16 cellular contexts compared by ENCODE assay signal in genomic region chr4:126440297-126440696, GRCh38.
DNase-seq lines count a peak whose midpoint lies in the region; FAIRE-seq and TF ChIP-seq lines count a peak whose summit lies in the region.
"Had no signal": no experiment of that assay in that cellular context is flagged by ENCODE, and none has a peak within 500 bp of the region (broad histone marks: within the 10 kb centered on the region; RNA-seq: fewer than 3 reads in every experiment).

No MANE protein-coding gene starts in this region.

- no peak overlapping the region for H4K91ac ChIP-seq in H1 (replicated peaks; ENCODE audit: insufficient read length, low read length)

- H3K23ac ChIP-seq in H1 (ENCODE audit: insufficient read length): no peak overlapping the region

- H2BK20ac ChIP-seq in H1 (ENCODE audit: low read length): no peak overlapping the region

- H3K79me2 ChIP-seq in H1 (ENCODE audit: control insufficient read depth in 1 of 2, insufficient read depth in 2 of 2, low read length in 2 of 2) (no peaks in the 10 kb centered on the region), smooth muscle cell (ENCODE audit: low read depth) (no peaks in the 10 kb centered on the region)

- H4K20me1 ChIP-seq in H1 (replicated peaks in 1 of 2; ENCODE audit: control insufficient read depth in 1 of 2, insufficient read depth in 2 of 2, low read length in 2 of 2) (no peaks in the 10 kb centered on the region), smooth muscle cell (ENCODE audit: low read depth) (no peaks in the 10 kb centered on the region)
- H4K20me1 ChIP-seq: BLaER1 treated with 17β-estradiol and CSF1 and Interleukin-3, amounts not matched to agents 10 nM and 100 nM had no signal

- TF ChIP-seq EP300 in H1 (IDR thresholded peaks at IDR 0.05; ENCODE audit: borderline replicate concordance in 1 of 2, low read depth in 2 of 2, low read length in 2 of 2): no peak

- no peaks in the 10 kb centered on the region for H3K23me2 ChIP-seq in H1 (ENCODE audit: low read depth, low read length)

- no peak overlapping the region; the same call in 1 of the 2 replicates for H2BK5ac ChIP-seq in H1 (ENCODE audit: low read depth, low read length)

- POLR2A ChIA-PET in H1 (lab: Charles Lee; ENCODE audit: partially characterized antibody): no interaction called here

- peaks cover 11% of the 10 kb centered on the region for H3K4me1 Mint-ChIP-seq in nephron
- H3K4me1 Mint-ChIP-seq: CD8-positive, alpha-beta memory T cell had no signal

- no peak overlapping the region for H4K5ac ChIP-seq in H1 (ENCODE audit: insufficient read length, low read depth, low read length)

- FAIRE-seq in D721Med (lab: Jason Lieb, UNC): peak; percentile 78
- FAIRE-seq in H1 (lab: Jason Lieb, UNC): no peak
- FAIRE-seq: G401.6, GM12891, GM19239 had no signal

- H2AFZ ChIP-seq in H1 (ENCODE audit: low read length) (no peak overlapping the region; the same call in 1 of the 2 replicates), smooth muscle cell (ENCODE audit: low read depth) (peak overlapping the region; percentile 55)

- H3K4me3 Mint-ChIP-seq in nephron: no peak overlapping the region
- H3K4me3 Mint-ChIP-seq: CD8-positive, alpha-beta memory T cell had no signal

- no peaks in the 10 kb centered on the region for H3K27me3 Mint-ChIP-seq in nephron (ENCODE audit: low read depth)
- H3K27me3 Mint-ChIP-seq: CD8-positive, alpha-beta memory T cell had no signal

- H3K27ac ChIP-seq in H1 (ENCODE audit: low read depth, low read length) (no peak overlapping the region), smooth muscle cell (ENCODE audit: low read depth) (peak overlapping the region; percentile 64)
- H3K27ac ChIP-seq: BLaER1 treated with 17β-estradiol and CSF1 and Interleukin-3, amounts not matched to agents 10 nM and 100 nM had no signal

- H3K79me1 ChIP-seq in H1 (ENCODE audit: low read depth, low read length): no peaks in the 10 kb centered on the region

- H3K9ac ChIP-seq in H1 (replicated peaks in 1 of 4; ENCODE audit: extremely low read depth in 1 of 4, low read depth in 3 of 4, low read length in 3 of 4) (no peak overlapping the region), smooth muscle cell (ENCODE audit: low read depth) (no peak overlapping the region)
- H3K9ac ChIP-seq: BLaER1 treated with 17β-estradiol and CSF1 and Interleukin-3, amounts not matched to agents 10 nM and 100 nM had no signal

- H3K4ac ChIP-seq in H1 (replicated peaks; ENCODE audit: insufficient read length, low read depth, low read length): no peak overlapping the region

- no peak for DNase-seq in D721Med (ENCODE audit: insufficient read length, low spot score)
- no peak for DNase-seq in H1 (ENCODE audit: low read depth in 1 of 2, low spot score in 2 of 2)
- no peak for DNase-seq in smooth muscle cell (lab: John Stamatoyannopoulos, UW; ENCODE audit: unreplicated experiment)
- DNase-seq in stimulated activated naive CD4-positive, alpha-beta T cell (lab: John Stamatoyannopoulos, UW): no peak
- DNase-seq in BE2C: no peak
- no peak for DNase-seq in activated CD4-positive, alpha-beta T cell treated with anti-CD3 and anti-CD28 coated beads for 4 hours
- no peak for DNase-seq in SK-N-DZ (ENCODE audit: low spot score)
- DNase-seq: 8988T; CD8-positive, alpha-beta memory T cell; COR-L47 had no signal

- TF ChIP-seq POLR2A in H1 (IDR thresholded peaks at IDR 0.05; ENCODE audit: control extremely low read depth in 1 of 2, low read depth in 2 of 2, low read length in 2 of 2): no peak

- no peaks in the 10 kb centered on the region for H3K9me3 ChIP-seq in H1 (ENCODE audit: insufficient read depth in 2 of 2, low read depth in 1 of 2, low read length in 1 of 2)
- H3K9me3 ChIP-seq in smooth muscle cell (replicated peaks; ENCODE audit: low read depth): no peaks in the 10 kb centered on the region
- no peaks in the 10 kb centered on the region for H3K9me3 ChIP-seq in BE2C
- H3K9me3 ChIP-seq: BLaER1 treated with 17β-estradiol and CSF1 and Interleukin-3, amounts not matched to agents 10 nM and 100 nM; HAP-1 had no signal

- no peak overlapping the region for H3K56ac ChIP-seq in H1 (replicated peaks; ENCODE audit: insufficient read length, low read depth, low read length)

- no peak overlapping the region for H2BK120ac ChIP-seq in H1 (replicated peaks; ENCODE audit: low read depth, low read length)

- no peaks in the 10 kb centered on the region for H3K36me3 ChIP-seq in H1 (ENCODE audit: control insufficient read depth in 2 of 4, insufficient read depth in 4 of 4, low read length in 3 of 4)
- no peaks in the 10 kb centered on the region for H3K36me3 ChIP-seq in smooth muscle cell (ENCODE audit: low read depth)
- H3K36me3 ChIP-seq in BE2C: no peaks in the 10 kb centered on the region
- H3K36me3 ChIP-seq: BLaER1 treated with 17β-estradiol and CSF1 and Interleukin-3, amounts not matched to agents 10 nM and 100 nM; HAP-1 had no signal

- H2AK5ac ChIP-seq in H1 (ENCODE audit: low read depth, low read length): no peak overlapping the region

- TF ChIP-seq RAD21 in H1 (IDR thresholded peaks at IDR 0.05 in 1 of 2, conservative IDR thresholded peaks at IDR 0.05 in 1 of 2; ENCODE audit: low read depth in 2 of 2, low read length in 2 of 2): no peak

- H3K4me3 ChIP-seq in H1 (ENCODE audit: extremely low read depth in 1 of 4, insufficient read depth in 2 of 4, low read depth in 3 of 4, low read length in 4 of 4) (no peak overlapping the region), smooth muscle cell (no peak overlapping the region), BE2C (ENCODE audit: low read depth, low read length) (no peak overlapping the region)
- H3K4me3 ChIP-seq: BLaER1 treated with 17β-estradiol and CSF1 and Interleukin-3, amounts not matched to agents 10 nM and 100 nM; HAP-1 had no signal

- 93% methylated on average over 3 of the region's 3 CpGs; no CpG with 5 or more reads in 1 of the 2 experiments for WGBS in H1 (ENCODE audit: extremely low coverage in 1 of 2, insufficient coverage in 1 of 2, insufficient read length in 1 of 2, insufficient replicate concordance in 2 of 2, low coverage in 1 of 2, low lambda C conversion rate in 2 of 2, missing lambda C conversion rate in 1 of 2), 2 experiments
- 64% methylated on average over 3 of the region's 3 CpGs for WGBS in smooth muscle cell (ENCODE audit: low lambda C conversion rate)

- no peak overlapping the region for H3K4me2 ChIP-seq in H1 (ENCODE audit: insufficient read depth in 1 of 2, low read depth in 2 of 2, low read length in 2 of 2)
- H3K4me2 ChIP-seq in smooth muscle cell: peak overlapping the region; percentile 35
- H3K4me2 ChIP-seq: BLaER1 treated with 17β-estradiol and CSF1 and Interleukin-3, amounts not matched to agents 10 nM and 100 nM had no signal

- H2BK12ac ChIP-seq in H1 (ENCODE audit: low read depth, low read length): peak overlapping the region; percentile 39; the same call in 1 of the 2 replicates

- peaks cover 0 to 5% (median 1%) of the 10 kb centered on the region in 4 experiments; a peak in 2 of 7 replicates for H3K4me1 ChIP-seq in H1 (replicated peaks in 1 of 4; ENCODE audit: control insufficient read depth in 3 of 4, insufficient read depth in 4 of 4, low read length in 3 of 4)
- H3K4me1 ChIP-seq in smooth muscle cell (ENCODE audit: low read depth): peaks cover 24% of the 10 kb centered on the region
- H3K4me1 ChIP-seq in BE2C: no peaks in the 10 kb centered on the region
- H3K4me1 ChIP-seq: BLaER1 treated with 17β-estradiol and CSF1 and Interleukin-3, amounts not matched to agents 10 nM and 100 nM; HAP-1 had no signal

- no peak overlapping the region for H4K8ac ChIP-seq in H1 (ENCODE audit: extremely low read depth, insufficient read depth, low read length)

- peaks cover 9% of the 10 kb centered on the region for H3F3A ChIP-seq in smooth muscle cell (ENCODE audit: low read depth)

- peak overlapping the region in 2 of 3 experiments; percentile 20 to 21 for H3K27ac Mint-ChIP-seq in nephron
- H3K27ac Mint-ChIP-seq: CD8-positive, alpha-beta memory T cell had no signal

- no peaks in the 10 kb centered on the region for H3K36me3 Mint-ChIP-seq in nephron (ENCODE audit: low read depth)
- H3K36me3 Mint-ChIP-seq: CD8-positive, alpha-beta memory T cell had no signal

- CTCF ChIA-PET in H1 (lab: Charles Lee; ENCODE audit: partially characterized antibody): interaction anchor here (0.6 to 2.0 kb wide), 2 partner anchors 10 to 143 kb away, joined by 3 to 5 read pairs; no protein-coding TSS in a partner anchor

- no peak overlapping the region for H2BK15ac ChIP-seq in H1 (ENCODE audit: low read length)

- no peak overlapping the region for H3K14ac ChIP-seq in H1 (ENCODE audit: insufficient read length)

- H3K9me3 Mint-ChIP-seq in nephron: no peaks in the 10 kb centered on the region

- no peak for TF ChIP-seq CTCF in D721Med (IDR thresholded peaks at IDR 0.05; ENCODE audit: insufficient read depth, missing control alignments)
- no peak for TF ChIP-seq CTCF in H1 (IDR thresholded peaks at IDR 0.05; ENCODE audit: control extremely low read depth in 1 of 3, insufficient read depth in 1 of 3, low read depth in 1 of 3, low read length in 3 of 3)
- TF ChIP-seq CTCF in nephron (IDR thresholded peaks at IDR 0.05; ENCODE audit: unreplicated experiment in 3 of 3): no peak
- no peak for TF ChIP-seq CTCF in smooth muscle cell (IDR thresholded peaks at IDR 0.05; ENCODE audit: borderline replicate concordance, insufficient read depth, poor library complexity, severe bottlenecking)
- no peak for TF ChIP-seq CTCF in BE2C (IDR thresholded peaks at IDR 0.05; ENCODE audit: low read depth, low read length)

- H3K18ac ChIP-seq in H1 (ENCODE audit: extremely low read depth, low read length): no peak overlapping the region

- H3K27me3 ChIP-seq in H1 (replicated peaks in 1 of 4; ENCODE audit: control insufficient read depth in 3 of 4, extremely low read depth in 1 of 4, insufficient read depth in 3 of 4, low read length in 3 of 4): no peaks in the 10 kb centered on the region
- no peaks in the 10 kb centered on the region for H3K27me3 ChIP-seq in smooth muscle cell (ENCODE audit: low read depth)
- H3K27me3 ChIP-seq in BE2C: no peaks in the 10 kb centered on the region
- H3K27me3 ChIP-seq: BLaER1 treated with 17β-estradiol and CSF1 and Interleukin-3, amounts not matched to agents 10 nM and 100 nM had no signal

TF ChIP-seq in H1, 55 proteins besides CTCF, POLR2A, EP300 and RAD21 (continues in another document):
- TF ChIP-seq GTF2F1 (IDR thresholded peaks at IDR 0.05; ENCODE audit: borderline replicate concordance, low read depth, low read length): no peak
- no peak for TF ChIP-seq BACH1 (IDR thresholded peaks at IDR 0.05; ENCODE audit: low read length)
- TF ChIP-seq POU5F1 (IDR thresholded peaks at IDR 0.05; ENCODE audit: low read depth, low read length): no peak
- no peak for TF ChIP-seq CHD2 (IDR thresholded peaks at IDR 0.05; ENCODE audit: low read length)
- no peak for TF ChIP-seq MAFK (IDR thresholded peaks at IDR 0.05; ENCODE audit: low read depth, low read length)
- no peak for TF ChIP-seq JUND (IDR thresholded peaks at IDR 0.05; ENCODE audit: low read length)
- TF ChIP-seq NRF1 (IDR thresholded peaks at IDR 0.05; ENCODE audit: low read depth, low read length): no peak
- no peak for TF ChIP-seq TAF7 (optimal IDR thresholded peaks at IDR 0.05; ENCODE audit: borderline replicate concordance, low read depth, low read length)
- TF ChIP-seq TCF12 (IDR thresholded peaks at IDR 0.05; ENCODE audit: low read depth, low read length): no peak
- TF ChIP-seq ASH2L (IDR thresholded peaks at IDR 0.05; ENCODE audit: low read length): no peak
